ENCODE assay signal across 17 cellular contexts in the genomic region with DNA sequence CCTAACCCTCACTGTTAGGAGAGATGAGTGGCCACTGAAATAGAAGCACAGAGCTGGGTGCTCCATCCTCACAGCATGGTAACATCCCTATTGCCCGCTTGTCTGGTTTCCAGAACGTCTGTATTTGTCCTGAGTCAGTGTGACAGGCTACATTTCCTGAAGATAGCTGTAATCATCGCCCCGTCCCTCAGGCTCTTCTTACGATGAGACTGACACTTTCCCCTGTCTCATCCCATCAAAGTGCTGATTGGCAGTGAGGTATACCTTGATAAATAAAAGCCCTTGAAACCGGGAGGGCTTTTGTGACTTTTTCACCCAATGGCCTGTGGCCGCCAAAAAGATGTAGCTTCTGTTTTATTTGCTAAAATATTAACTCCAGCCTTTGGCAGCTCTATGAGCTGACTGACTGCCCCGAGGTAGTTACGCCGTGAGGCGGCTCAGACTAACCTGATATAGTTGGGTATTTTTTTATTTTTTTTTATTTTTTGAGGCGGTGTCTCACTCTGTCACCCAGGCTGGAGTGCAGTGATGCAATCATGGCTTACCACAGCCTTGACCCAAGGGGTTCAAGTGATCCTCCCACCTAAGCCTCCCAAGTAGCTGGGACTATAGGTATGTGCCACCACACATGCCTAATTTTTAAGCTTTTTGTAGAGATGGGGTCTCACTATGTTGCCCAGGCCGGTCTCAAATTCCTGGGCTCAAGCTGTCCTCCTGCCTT. TPM values are rescaled to one million over a fixed set of nuclear protein-coding genes. Genes with fewer than 3 reads are reported as not detected.
A peak's percentile ranks its signal among the peaks of the same experiment; 100 is the strongest.
DNase-seq lines count a peak whose midpoint lies in the region; ATAC-seq, FAIRE-seq and TF ChIP-seq lines count a peak whose summit lies in the region.
"Had no signal": no experiment of that assay in that cellular context is flagged by ENCODE, and none has a peak within 500 bp of the region (broad histone marks: within the 10 kb centered on the region; RNA-seq: fewer than 3 reads in every experiment).

No MANE protein-coding gene starts in this region.

- ATAC-seq in Right ventricle myocardium inferior (no peak), WTC11 (no peak), GM18868 (IDR thresholded peaks at IDR 0.05; ENCODE audit: unreplicated experiment) (no peak), GM18861 (IDR thresholded peaks at IDR 0.05; ENCODE audit: unreplicated experiment) (no peak)
- ATAC-seq: CD8-positive, alpha-beta T cell; GM23338 had no signal

- peaks cover 36% of the 10 kb centered on the region for H3K27me3 Mint-ChIP-seq in WTC11 (ENCODE audit: low read depth)
- H3K27me3 Mint-ChIP-seq in activated naive CD4-positive, alpha-beta T cell treated with anti-CD3 and anti-CD28 coated beads for 36 hours (ENCODE audit: low read depth) = peaks cover 10% of the 10 kb centered on the region

- peaks cover 8% of the 10 kb centered on the region for H3K4me1 Mint-ChIP-seq in WTC11
- peaks cover 3% of the 10 kb centered on the region for H3K4me1 Mint-ChIP-seq in activated naive CD4-positive, alpha-beta T cell treated with anti-CD3 and anti-CD28 coated beads for 36 hours (ENCODE audit: low read depth)
- H3K4me1 Mint-ChIP-seq: CD14-positive monocyte, GM23338, IgD-negative memory B cell had no signal

- no peak overlapping the region for H3K4me3 Mint-ChIP-seq in WTC11
- H3K4me3 Mint-ChIP-seq in activated naive CD4-positive, alpha-beta T cell treated with anti-CD3 and anti-CD28 coated beads for 36 hours = no peak overlapping the region
- H3K4me3 Mint-ChIP-seq: CD14-positive monocyte; CD8-positive, alpha-beta T cell; GM23338; H9; IgD-negative memory B cell had no signal

- intact Hi-C loops in left ventricle myocardium inferior (cut with micrococcal nuclease) = no loop called here
- intact Hi-C loops in Right ventricle myocardium inferior (cut with DNase I) = no loop called here
- intact Hi-C loops in kidney (cut with DNase I) = no loop called here
- intact Hi-C loops in activated naive CD4-positive, alpha-beta T cell treated with anti-CD3 and anti-CD28 coated beads for 36 hours (cut with micrococcal nuclease) = no loop called here

- H3K4me3 ChIP-seq in left ventricle myocardium inferior (no peak overlapping the region), kidney (ENCODE audit: low read length in 2 of 2) (no peak overlapping the region)
- H3K4me3 ChIP-seq: GM23338 had no signal

- no peak overlapping the region for H3K27ac Mint-ChIP-seq in WTC11
- no peak overlapping the region for H3K27ac Mint-ChIP-seq in activated naive CD4-positive, alpha-beta T cell treated with anti-CD3 and anti-CD28 coated beads for 36 hours
- H3K27ac Mint-ChIP-seq: CD14-positive monocyte; CD8-positive, alpha-beta T cell; GM23338; H9; IgD-negative memory B cell had no signal

- no peak for FAIRE-seq in kidney (lab: Jason Lieb, UNC)

- DNase-seq in left ventricle myocardium inferior (peak; percentile 1), Right ventricle myocardium inferior (ENCODE audit: missing footprints) (no peak), WTC11 (ENCODE audit: low spot score) (no peak), kidney (peak; percentile 18)
- DNase-seq in activated naive CD4-positive, alpha-beta T cell treated with anti-CD3 and anti-CD28 coated beads for 36 hours = no peak
- DNase-seq: 8988T; BE2C; Caco-2; CD8-positive, alpha-beta T cell; DMS53; H9 had no signal

- H3K9ac ChIP-seq in kidney (ENCODE audit: low read length in 2 of 2) = no peak overlapping the region
- H3K9ac ChIP-seq: KMS-11 had no signal

- TF ChIP-seq CTCF in left ventricle myocardium inferior (IDR thresholded peaks at IDR 0.05; ENCODE audit: borderline replicate concordance) (no peak), WTC11 (IDR thresholded peaks at IDR 0.05) (no peak), kidney (IDR thresholded peaks at IDR 0.05; ENCODE audit: borderline replicate concordance, extremely low read depth, insufficient read depth) (no peak)

- H3K4me1 ChIP-seq in left ventricle myocardium inferior (no peaks in the 10 kb centered on the region), kidney (ENCODE audit: control insufficient read depth in 1 of 2, insufficient read depth in 1 of 2, low read depth in 1 of 2, low read length in 2 of 2) (no peaks in the 10 kb centered on the region)
- H3K4me1 ChIP-seq: BE2C, Caco-2 had no signal

- CTCF ChIA-PET in WTC11 (lab: Charles Lee) = interaction anchor here (0.8 to 6.4 kb wide), 2 partner anchors 17 to 37 kb away, joined by 3 to 52 read pairs; no protein-coding TSS in a partner anchor
- CTCF ChIA-PET in activated naive CD4-positive, alpha-beta T cell treated with anti-CD3 and anti-CD28 coated beads for 36 hours (lab: Charles Lee) = interaction anchor here (0.6 to 2.3 kb wide), 4 partner anchors 17 to 1204 kb away, joined by 3 to 11 read pairs (median 4); no protein-coding TSS in a partner anchor

- H3K9me3 Mint-ChIP-seq in WTC11 = no peaks in the 10 kb centered on the region
- no peaks in the 10 kb centered on the region for H3K9me3 Mint-ChIP-seq in activated naive CD4-positive, alpha-beta T cell treated with anti-CD3 and anti-CD28 coated beads for 36 hours
- H3K9me3 Mint-ChIP-seq: CD8-positive, alpha-beta T cell; H9 had no signal

- no peak overlapping the region for H3K27ac ChIP-seq in left ventricle myocardium inferior (replicated peaks)
- H3K27ac ChIP-seq in kidney (ENCODE audit: low read depth in 2 of 2, low read length in 2 of 2) = no peak overlapping the region
- H3K27ac ChIP-seq: KMS-11 had no signal

- H3K36me3 Mint-ChIP-seq in WTC11 = no peaks in the 10 kb centered on the region
- no peaks in the 10 kb centered on the region for H3K36me3 Mint-ChIP-seq in activated naive CD4-positive, alpha-beta T cell treated with anti-CD3 and anti-CD28 coated beads for 36 hours (ENCODE audit: low read depth)
- H3K36me3 Mint-ChIP-seq: CD14-positive monocyte; CD8-positive, alpha-beta T cell had no signal

- no peaks in the 10 kb centered on the region for H3K9me3 ChIP-seq in left ventricle myocardium inferior (replicated peaks)
- no peaks in the 10 kb centered on the region for H3K9me3 ChIP-seq in kidney (ENCODE audit: control insufficient read depth in 1 of 2, low read length in 2 of 2)
- H3K9me3 ChIP-seq: BE2C, Caco-2 had no signal

- H3K36me3 ChIP-seq in left ventricle myocardium inferior = no peaks in the 10 kb centered on the region
- no peaks in the 10 kb centered on the region for H3K36me3 ChIP-seq in kidney (ENCODE audit: control insufficient read depth in 1 of 2, insufficient read depth in 2 of 2, low read length in 2 of 2)
- H3K36me3 ChIP-seq: BE2C had no signal

- H3K27me3 ChIP-seq in left ventricle myocardium inferior (ENCODE audit: low read depth) = peaks cover 55% of the 10 kb centered on the region

- POLR2A ChIA-PET in WTC11 (lab: Charles Lee) = no interaction called here

TF ChIP-seq in WTC11, 78 proteins besides CTCF, POLR2A, EP300 and RAD21 (continues in another document):
- TF ChIP-seq, protein P1, sequence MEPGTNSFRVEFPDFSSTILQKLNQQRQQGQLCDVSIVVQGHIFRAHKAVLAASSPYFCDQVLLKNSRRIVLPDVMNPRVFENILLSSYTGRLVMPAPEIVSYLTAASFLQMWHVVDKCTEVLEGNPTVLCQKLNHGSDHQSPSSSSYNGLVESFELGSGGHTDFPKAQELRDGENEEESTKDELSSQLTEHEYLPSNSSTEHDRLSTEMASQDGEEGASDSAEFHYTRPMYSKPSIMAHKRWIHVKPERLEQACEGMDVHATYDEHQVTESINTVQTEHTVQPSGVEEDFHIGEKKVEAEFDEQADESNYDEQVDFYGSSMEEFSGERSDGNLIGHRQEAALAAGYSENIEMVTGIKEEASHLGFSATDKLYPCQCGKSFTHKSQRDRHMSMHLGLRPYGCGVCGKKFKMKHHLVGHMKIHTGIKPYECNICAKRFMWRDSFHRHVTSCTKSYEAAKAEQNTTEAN (CRISPR knock-in tag; IDR thresholded peaks at IDR 0.05) = no peak
- TF ChIP-seq AFF4 (CRISPR knock-in tag; IDR thresholded peaks at IDR 0.05; ENCODE audit: borderline replicate concordance) (no peak), ZNF121 (CRISPR knock-in tag; IDR thresholded peaks at IDR 0.05) (0 out of 2 replicates have a peak, but pooled peaks have one; percentile 53)

RNA-seq across cellular contexts. Expression of gene LRRC4B, which starts 5.7 kb away (rescaled TPM):
- total RNA-seq in left ventricle myocardium inferior (0.47 TPM), Right ventricle myocardium inferior (0.92 TPM), WTC11 (2021) (10.0 to 11.0 TPM (median 10.9 TPM) in 3 replicates), kidney (1.2 TPM)
- polyA plus RNA-seq in kidney (ENCODE audit: insufficient read depth, low read depth, low replicate concordance) = 2.6 TPM
- total RNA-seq in activated naive CD4-positive, alpha-beta T cell treated with anti-CD3 and anti-CD28 coated beads for 36 hours = not detected
- total RNA-seq: CD8-positive, alpha-beta T cell had no signal
- polyA plus RNA-seq: CD14-positive monocyte, IgD-negative memory B cell had no signal

Comparison
In these comparisons a context has a peak if more than half of its experiments do, and no peak if none do; other contexts are left out.
1. DNase-seq: peak in left ventricle myocardium inferior (single experiment) and kidney (single experiment); none in Right ventricle myocardium inferior (single experiment), WTC11 (single experiment) and activated naive CD4-positive, alpha-beta T cell treated with anti-CD3 and anti-CD28 coated beads for 36 hours (single experiment).